ENCODE assay signal across 22 cellular contexts in genomic region chr2:97707428-97708380, GRCh38. TPM values are rescaled to one million over a fixed set of nuclear protein-coding genes. Genes with fewer than 3 reads are reported as not detected.
DNase-seq lines count a peak whose midpoint lies in the region; ATAC-seq and TF ChIP-seq lines count a peak whose summit lies in the region.
"Had no signal": no experiment of that assay in that cellular context is flagged by ENCODE, and none has a peak within 500 bp of the region (broad histone marks: within the 10 kb centered on the region; RNA-seq: fewer than 3 reads in every experiment).

No MANE protein-coding gene starts in this region.

- peak overlapping the region; percentile 28 for H2AK5ac ChIP-seq in trophoblast cell (ENCODE audit: low read length)

- H3K4me2 ChIP-seq in trophoblast cell (ENCODE audit: low read length) = no peak overlapping the region
- H3K4me2 ChIP-seq: neural progenitor cell had no signal

- H3K23ac ChIP-seq in trophoblast cell (ENCODE audit: low read length) = no peak overlapping the region

- H3K27me3 ChIP-seq in trophoblast cell (ENCODE audit: insufficient read depth, low read length) = no peaks in the 10 kb centered on the region
- H3K27me3 ChIP-seq: gastrocnemius medialis, neural progenitor cell had no signal

- no peak for TF ChIP-seq CTCF in GM10266 (IDR thresholded peaks at IDR 0.05; ENCODE audit: control insufficient read depth, insufficient read depth, low read depth, missing control alignments)

- no peak overlapping the region for H3K9ac ChIP-seq in trophoblast cell (ENCODE audit: low read length)
- H3K9ac ChIP-seq: neural progenitor cell had no signal

- no peak overlapping the region for H3K4ac ChIP-seq in trophoblast cell (ENCODE audit: low read depth, low read length)

- no peak overlapping the region for H3K4me3 ChIP-seq in trophoblast cell (ENCODE audit: low read depth, low read length)
- H3K4me3 ChIP-seq: gastrocnemius medialis, neural progenitor cell, SK-N-MC had no signal

- peaks cover 17% of the 10 kb centered on the region for H3K79me1 ChIP-seq in trophoblast cell (ENCODE audit: low read length)

- peak; percentile 1 for DNase-seq in GM10266 (ENCODE audit: extremely low spot score)
- DNase-seq in MV-4-11 (lab: John Stamatoyannopoulos, UW) = peak; percentile 33
- peak; percentile 61 to 78 for DNase-seq in left colon
- DNase-seq in trophoblast cell = no peak
- no peak for DNase-seq in HuH-7.5 (ENCODE audit: low spot score)
- DNase-seq: activated naive CD4-positive, alpha-beta T cell; anterior cingulate cortex; caudate nucleus; DMS79; gastrocnemius medialis; HFFc6; NCI-H1694 treated with DMSO at 0.1 percent for 48 hours; NCI-H82; T-helper 9 cell had no signal

- no peak overlapping the region for H3K14ac ChIP-seq in trophoblast cell (ENCODE audit: low read length)

- WGBS in trophoblast cell (ENCODE audit: extremely low coverage, insufficient coverage, insufficient read length) = no CpG with 5 or more reads among the region's 14 CpGs

- no peak overlapping the region for H3K18ac ChIP-seq in trophoblast cell (ENCODE audit: low read length)

- intact Hi-C loops in left colon (cut with DNase I, micrococcal nuclease) = no loop called here

- no peak overlapping the region for H3K27ac ChIP-seq in trophoblast cell (ENCODE audit: low read depth, low read length)
- H3K27ac ChIP-seq: gastrocnemius medialis, neural progenitor cell, SK-N-MC had no signal

- H3K79me2 ChIP-seq in trophoblast cell (ENCODE audit: control insufficient read depth, insufficient read depth, low read length, poor library complexity) = no peaks in the 10 kb centered on the region

- no peak overlapping the region for H2AFZ ChIP-seq in trophoblast cell (ENCODE audit: insufficient read depth, low read length, poor library complexity)
- H2AFZ ChIP-seq: neural progenitor cell had no signal

- no peak overlapping the region for H4K12ac ChIP-seq in trophoblast cell (ENCODE audit: low read depth, low read length)

- peak overlapping the region; percentile 38 for H4K91ac ChIP-seq in trophoblast cell (ENCODE audit: low read depth, low read length)

- H3K36me3 ChIP-seq in trophoblast cell (ENCODE audit: control insufficient read depth in 1 of 2, insufficient read depth in 2 of 2, low read length in 2 of 2) = no peaks in the 10 kb centered on the region
- H3K36me3 ChIP-seq: gastrocnemius medialis, neural progenitor cell had no signal

- peak; percentile 97 for ATAC-seq in left colon
- ATAC-seq in GM21515 (IDR thresholded peaks at IDR 0.05; ENCODE audit: unreplicated experiment) = no peak
- no peak for ATAC-seq in HG02588 (IDR thresholded peaks at IDR 0.05; ENCODE audit: unreplicated experiment)
- ATAC-seq: CD8-positive, alpha-beta T cell; gastrocnemius medialis; Panc1 had no signal

- no peak overlapping the region for H2BK5ac ChIP-seq in trophoblast cell (ENCODE audit: low read depth, low read length, poor library complexity)

- H2BK120ac ChIP-seq in trophoblast cell (ENCODE audit: insufficient read depth, low read length, poor library complexity) = no peak overlapping the region

- no peak overlapping the region for H4K8ac ChIP-seq in trophoblast cell (ENCODE audit: low read depth, low read length)

- H3K4me1 ChIP-seq in trophoblast cell (ENCODE audit: control insufficient read depth in 1 of 2, insufficient read depth in 2 of 2, low read length in 2 of 2) = peaks cover 18 to 24% of the 10 kb centered on the region in 2 experiments
- H3K4me1 ChIP-seq: gastrocnemius medialis, neural progenitor cell had no signal

- H3K9me3 ChIP-seq in trophoblast cell (ENCODE audit: insufficient read depth, low read depth, low read length) = peaks cover 2% of the 10 kb centered on the region
- H3K9me3 ChIP-seq: gastrocnemius medialis had no signal

- no peak overlapping the region for H2BK12ac ChIP-seq in trophoblast cell (ENCODE audit: low read length)

RNA-seq across cellular contexts. Expression of gene ZAP70, which starts 5.7 kb away (rescaled TPM):
- 1 to 10 TPM; 2.8 to 2.9 TPM for total RNA-seq in left colon
- polyA plus RNA-seq in trophoblast cell (2013) = 3.2 and 3.3 TPM in 2 replicates
- total RNA-seq: HFFc6, kidney epithelial cell, renal cortical epithelial cell had no signal

RNA-seq across cellular contexts. Expression of gene C2orf92, which starts 38.2 kb away (rescaled TPM):
- total RNA-seq in left colon = 1 to 10 TPM; 7.2 to 7.8 TPM
- 4.4 TPM in 2 replicates for polyA plus RNA-seq in trophoblast cell (2013)

RNA-seq across cellular contexts. Expression of gene ACTR1B, which starts 43.9 kb away (rescaled TPM):
- 10 to 100 TPM; 67.4 to 79.2 TPM for total RNA-seq in left colon
- 40.9 and 41.1 TPM in 2 replicates for polyA plus RNA-seq in trophoblast cell (2013)

Comparison
In these comparisons a context has a peak if more than half of its experiments do, and no peak if none do; other contexts are left out.
1. DNase-seq: peak in GM10266 (single experiment), MV-4-11 (single experiment) and left colon (2 of 2); none in trophoblast cell (0 of 2) and HuH-7.5 (single experiment).